ENCODE assay signal across 17 cellular contexts in the genomic region with DNA sequence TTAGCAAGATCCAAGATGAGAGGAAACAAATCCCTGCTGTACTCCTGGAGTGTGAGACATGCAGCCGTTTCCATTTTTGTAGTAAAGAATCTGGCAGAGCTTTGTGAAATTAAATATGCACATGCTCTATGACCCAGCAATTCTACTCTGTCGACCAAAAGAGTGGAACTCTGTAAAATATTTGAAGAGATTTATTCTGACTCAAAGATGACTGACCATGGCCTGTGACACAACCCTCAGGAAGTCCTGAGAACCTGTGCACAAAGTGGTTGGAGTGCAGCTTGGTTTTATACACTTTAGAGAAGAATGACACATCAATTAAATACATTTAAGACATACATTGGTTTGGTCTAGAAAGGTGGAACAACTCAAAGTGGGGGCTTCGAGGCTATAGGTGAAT. TPM values are rescaled to one million over a fixed set of nuclear protein-coding genes. Genes with fewer than 3 reads are reported as not detected.
DNase-seq lines count a peak whose midpoint lies in the region; ATAC-seq and TF ChIP-seq lines count a peak whose summit lies in the region.
"Had no signal": no experiment of that assay in that cellular context is flagged by ENCODE, and none has a peak within 500 bp of the region (broad histone marks: within the 10 kb centered on the region; RNA-seq: fewer than 3 reads in every experiment).

No MANE protein-coding gene starts in this region.

- H3K36me3 ChIP-seq in GM23338 (ENCODE audit: insufficient read depth), result no peaks in the 10 kb centered on the region
- H3K36me3 ChIP-seq in upper lobe of right lung, result no peaks in the 10 kb centered on the region

- H3K36me3 Mint-ChIP-seq in GM23338 (ENCODE audit: low read depth), result peaks cover 4% of the 10 kb centered on the region; the same call in 1 of the 3 replicates

- peaks cover 19% of the 10 kb centered on the region for H3K9me3 Mint-ChIP-seq in GM23338
- H3K9me3 Mint-ChIP-seq: CD4-positive, alpha-beta T cell had no signal

- no peak overlapping the region for H3K4me2 ChIP-seq in GM23338

- no peaks in the 10 kb centered on the region for H4K20me1 ChIP-seq in GM23338 (replicated peaks; ENCODE audit: insufficient read depth)

- H3K4me3 Mint-ChIP-seq in GM23338, result no peak overlapping the region
- H3K4me3 Mint-ChIP-seq: CD4-positive, alpha-beta T cell; HFFc6 had no signal

- no peaks in the 10 kb centered on the region for H3K9me3 ChIP-seq in upper lobe of right lung

- H3K9me2 ChIP-seq in GM23338 (ENCODE audit: insufficient read depth), result no peaks in the 10 kb centered on the region

- no peaks in the 10 kb centered on the region for H3K27me3 ChIP-seq in GM23338 (ENCODE audit: insufficient read depth)
- no peaks in the 10 kb centered on the region for H3K27me3 ChIP-seq in upper lobe of right lung

- no peak overlapping the region for H3K4me3 ChIP-seq in GM23338
- H3K4me3 ChIP-seq in upper lobe of right lung, result no peak overlapping the region

- DNase-seq in EH (ENCODE audit: low read depth) (peak; percentile 4), GM23338 (ENCODE audit: low spot score) (no peak), RKO (ENCODE audit: low spot score) (peak; percentile 49), posterior vena cava (ENCODE audit: low spot score) (peak; percentile 6), NCI-H146 (lab: John Stamatoyannopoulos, UW) (no peak), upper lobe of right lung (no peak), NCI-H1436 treated with DMSO at 0.1 percent for 48 hours (lab: John Stamatoyannopoulos, UW) (no peak)
- DNase-seq: ACHN; C1 segment of cervical spinal cord; Calu3; CD4-positive, alpha-beta T cell; DMS 273 treated with DMSO at 0.1 percent for 48 hours; HCEC 1CT; HFFc6 had no signal

- ATAC-seq in GM23338, result no peak
- no peak for ATAC-seq in upper lobe of right lung

- intact Hi-C loops in posterior vena cava (cut with DNase I) (no loop called here), upper lobe of right lung (cut with DNase I) (no loop called here)

- H3K4me1 Mint-ChIP-seq in GM23338, result no peaks in the 10 kb centered on the region

- H3K79me2 ChIP-seq in GM23338 (replicated peaks; ENCODE audit: insufficient read depth), result no peaks in the 10 kb centered on the region

- no peak overlapping the region for H3K27ac Mint-ChIP-seq in GM23338
- H3K27ac Mint-ChIP-seq: CD4-positive, alpha-beta T cell; HFFc6 had no signal

- peaks cover 8% of the 10 kb centered on the region; the same call in 1 of the 2 replicates for H3K4me1 ChIP-seq in GM23338 (ENCODE audit: insufficient read depth)
- no peaks in the 10 kb centered on the region for H3K4me1 ChIP-seq in upper lobe of right lung

- TF ChIP-seq CTCF in GM23338 (conservative IDR thresholded peaks at IDR 0.05; ENCODE audit: low read depth in 2 of 2) (no peak), upper lobe of right lung (IDR thresholded peaks at IDR 0.05) (no peak)

- H3K27ac ChIP-seq in GM23338 (ENCODE audit: low read depth) (no peak overlapping the region), upper lobe of right lung (no peak overlapping the region)

- H3K27me3 Mint-ChIP-seq in GM23338 (ENCODE audit: insufficient read depth, low read depth, poor library complexity), result peaks cover 2% of the 10 kb centered on the region
- H3K27me3 Mint-ChIP-seq: CD4-positive, alpha-beta T cell had no signal

- H3F3A ChIP-seq in GM23338 (replicated peaks; ENCODE audit: low read depth), result no peaks in the 10 kb centered on the region

- H2AFZ ChIP-seq in GM23338, result peak overlapping the region; percentile 43; the same call in 1 of the 2 replicates

TF ChIP-seq in GM23338, 12 proteins besides CTCF, POLR2A, EP300 and RAD21:
- TF ChIP-seq, protein P1, sequence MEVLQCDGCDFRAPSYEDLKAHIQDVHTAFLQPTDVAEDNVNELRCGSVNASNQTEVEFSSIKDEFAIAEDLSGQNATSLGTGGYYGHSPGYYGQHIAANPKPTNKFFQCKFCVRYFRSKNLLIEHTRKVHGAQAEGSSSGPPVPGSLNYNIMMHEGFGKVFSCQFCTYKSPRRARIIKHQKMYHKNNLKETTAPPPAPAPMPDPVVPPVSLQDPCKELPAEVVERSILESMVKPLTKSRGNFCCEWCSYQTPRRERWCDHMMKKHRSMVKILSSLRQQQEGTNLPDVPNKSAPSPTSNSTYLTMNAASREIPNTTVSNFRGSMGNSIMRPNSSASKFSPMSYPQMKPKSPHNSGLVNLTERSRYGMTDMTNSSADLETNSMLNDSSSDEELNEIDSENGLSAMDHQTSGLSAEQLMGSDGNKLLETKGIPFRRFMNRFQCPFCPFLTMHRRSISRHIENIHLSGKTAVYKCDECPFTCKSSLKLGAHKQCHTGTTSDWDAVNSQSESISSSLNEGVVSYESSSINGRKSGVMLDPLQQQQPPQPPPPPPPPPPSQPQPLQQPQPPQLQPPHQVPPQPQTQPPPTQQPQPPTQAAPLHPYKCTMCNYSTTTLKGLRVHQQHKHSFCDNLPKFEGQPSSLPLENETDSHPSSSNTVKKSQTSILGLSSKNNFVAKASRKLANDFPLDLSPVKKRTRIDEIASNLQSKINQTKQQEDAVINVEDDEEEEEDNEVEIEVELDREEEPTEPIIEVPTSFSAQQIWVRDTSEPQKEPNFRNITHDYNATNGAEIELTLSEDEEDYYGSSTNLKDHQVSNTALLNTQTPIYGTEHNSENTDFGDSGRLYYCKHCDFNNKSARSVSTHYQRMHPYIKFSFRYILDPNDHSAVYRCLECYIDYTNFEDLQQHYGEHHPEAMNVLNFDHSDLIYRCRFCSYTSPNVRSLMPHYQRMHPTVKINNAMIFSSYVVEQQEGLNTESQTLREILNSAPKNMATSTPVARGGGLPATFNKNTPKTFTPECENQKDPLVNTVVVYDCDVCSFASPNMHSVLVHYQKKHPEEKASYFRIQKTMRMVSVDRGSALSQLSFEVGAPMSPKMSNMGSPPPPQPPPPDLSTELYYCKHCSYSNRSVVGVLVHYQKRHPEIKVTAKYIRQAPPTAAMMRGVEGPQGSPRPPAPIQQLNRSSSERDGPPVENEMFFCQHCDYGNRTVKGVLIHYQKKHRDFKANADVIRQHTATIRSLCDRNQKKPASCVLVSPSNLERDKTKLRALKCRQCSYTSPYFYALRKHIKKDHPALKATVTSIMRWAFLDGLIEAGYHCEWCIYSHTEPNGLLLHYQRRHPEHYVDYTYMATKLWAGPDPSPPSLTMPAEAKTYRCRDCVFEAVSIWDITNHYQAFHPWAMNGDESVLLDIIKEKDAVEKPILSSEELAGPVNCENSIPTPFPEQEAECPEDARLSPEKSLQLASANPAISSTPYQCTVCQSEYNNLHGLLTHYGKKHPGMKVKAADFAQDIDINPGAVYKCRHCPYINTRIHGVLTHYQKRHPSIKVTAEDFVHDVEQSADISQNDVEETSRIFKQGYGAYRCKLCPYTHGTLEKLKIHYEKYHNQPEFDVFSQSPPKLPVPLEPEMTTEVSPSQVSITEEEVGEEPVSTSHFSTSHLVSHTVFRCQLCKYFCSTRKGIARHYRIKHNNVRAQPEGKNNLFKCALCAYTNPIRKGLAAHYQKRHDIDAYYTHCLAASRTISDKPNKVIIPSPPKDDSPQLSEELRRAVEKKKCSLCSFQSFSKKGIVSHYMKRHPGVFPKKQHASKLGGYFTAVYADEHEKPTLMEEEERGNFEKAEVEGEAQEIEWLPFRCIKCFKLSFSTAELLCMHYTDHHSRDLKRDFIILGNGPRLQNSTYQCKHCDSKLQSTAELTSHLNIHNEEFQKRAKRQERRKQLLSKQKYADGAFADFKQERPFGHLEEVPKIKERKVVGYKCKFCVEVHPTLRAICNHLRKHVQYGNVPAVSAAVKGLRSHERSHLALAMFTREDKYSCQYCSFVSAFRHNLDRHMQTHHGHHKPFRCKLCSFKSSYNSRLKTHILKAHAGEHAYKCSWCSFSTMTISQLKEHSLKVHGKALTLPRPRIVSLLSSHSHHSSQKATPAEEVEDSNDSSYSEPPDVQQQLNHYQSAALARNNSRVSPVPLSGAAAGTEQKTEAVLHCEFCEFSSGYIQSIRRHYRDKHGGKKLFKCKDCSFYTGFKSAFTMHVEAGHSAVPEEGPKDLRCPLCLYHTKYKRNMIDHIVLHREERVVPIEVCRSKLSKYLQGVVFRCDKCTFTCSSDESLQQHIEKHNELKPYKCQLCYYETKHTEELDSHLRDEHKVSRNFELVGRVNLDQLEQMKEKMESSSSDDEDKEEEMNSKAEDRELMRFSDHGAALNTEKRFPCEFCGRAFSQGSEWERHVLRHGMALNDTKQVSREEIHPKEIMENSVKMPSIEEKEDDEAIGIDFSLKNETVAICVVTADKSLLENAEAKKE (CRISPR knock-in tag; IDR thresholded peaks at IDR 0.05), result no peak
- no peak for TF ChIP-seq STAT1 (IDR thresholded peaks at IDR 0.05; ENCODE audit: unreplicated experiment)
- no peak for TF ChIP-seq EZH2 (IDR thresholded peaks at IDR 0.05; ENCODE audit: low read depth, unreplicated experiment)
TF ChIP-seq in GM23338: peak in this region for 0.

RNA-seq across cellular contexts. Expression of a gene that starts 16.3 kb away (rescaled TPM):
- 72.0 and 73.2 TPM in 2 replicates for total RNA-seq in GM23338 (2014; rRNA removed; shearing (Covaris generic))
- polyA plus RNA-seq in GM23338 (2016; fragmentation: Nextera tagmentation; extraction: Ambion mirVana), result 92.0 and 92.5 TPM in 2 replicates
- total RNA-seq in posterior vena cava (10 to 100 TPM; 63.9 to 71.6 TPM), upper lobe of right lung (78.2 TPM)

RNA-seq across cellular contexts. Expression of a gene that starts 32.2 kb away (rescaled TPM):
- not detected in 2 replicates for total RNA-seq in GM23338 (2014; rRNA removed; shearing (Covaris generic))
- not detected in 2 replicates for polyA plus RNA-seq in GM23338 (2016; fragmentation: Nextera tagmentation; extraction: Ambion mirVana)
- total RNA-seq in posterior vena cava, result under 1 TPM in 1 of 2 donors, not detected in 1; 0.24 TPM
- total RNA-seq in upper lobe of right lung, result 0.64 TPM
- total RNA-seq: A172; Calu3; CD4-positive, alpha-beta T cell; Daoy; H4; HFFc6 had no signal

RNA-seq across cellular contexts. Expression of a gene that starts 36.6 kb away (rescaled TPM):
- total RNA-seq in GM23338 (2014; rRNA removed; shearing (Covaris generic)), result 92.9 and 112 TPM in 2 replicates
- polyA plus RNA-seq in GM23338 (2016; fragmentation: Nextera tagmentation; extraction: Ambion mirVana), result 8.8 and 11.0 TPM in 2 replicates
- total RNA-seq in posterior vena cava, result 100 to 1,000 TPM; 130 to 153 TPM
- 35.2 TPM for total RNA-seq in upper lobe of right lung

Comparison
In these comparisons a context has a peak if more than half of its experiments do, and no peak if none do; other contexts are left out.
1. DNase-seq: peak in EH (single experiment), RKO (single experiment) and posterior vena cava (single experiment); none in GM23338 (single experiment), NCI-H146 (single experiment), upper lobe of right lung (single experiment) and NCI-H1436 treated with DMSO at 0.1 percent for 48 hours (single experiment).